In the genomic region with DNA sequence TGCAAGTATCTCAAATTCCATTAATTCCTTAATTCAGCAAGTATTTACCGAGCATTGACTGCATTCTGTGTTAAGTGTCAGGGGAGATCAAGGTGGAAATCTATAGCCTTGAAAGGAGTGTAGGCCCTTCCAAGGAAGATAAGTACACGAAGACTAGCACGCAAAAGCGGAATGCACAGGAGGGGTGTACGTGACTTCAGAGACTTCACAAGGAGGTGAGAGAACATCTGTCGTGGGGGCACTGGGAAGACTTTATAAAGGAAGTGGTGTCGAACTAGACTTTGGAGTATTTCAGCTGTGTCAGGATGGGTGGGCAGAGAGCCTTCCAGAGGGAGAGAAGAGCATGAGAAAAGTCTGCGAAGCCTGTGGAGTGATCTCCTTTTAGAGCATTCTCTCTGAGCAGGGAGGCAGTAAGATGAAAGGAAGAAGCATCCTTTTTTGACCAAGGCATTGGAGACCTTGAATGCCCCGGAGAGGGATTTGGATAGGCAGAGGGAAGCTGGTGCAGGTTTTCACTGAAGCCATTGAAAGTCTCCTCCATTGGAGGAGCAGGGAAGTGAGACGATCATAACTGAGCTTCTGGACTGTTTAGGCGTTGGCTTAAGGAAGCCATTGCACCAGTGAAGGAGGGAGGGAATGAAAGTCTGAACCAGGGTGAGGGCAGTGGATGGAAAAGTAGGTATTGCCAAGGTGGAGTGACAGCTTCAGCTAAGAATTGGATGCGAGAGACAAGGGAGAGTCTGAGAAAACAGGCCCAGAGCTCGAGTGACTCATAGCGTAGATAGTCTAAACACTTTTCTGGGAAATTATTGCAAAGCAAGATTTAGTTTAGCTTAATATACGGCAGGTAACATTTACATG, we compare ENCODE assay signal across 1 cellular context.
TF ChIP-seq lines count a peak whose summit lies in the region.

No MANE protein-coding gene starts in this region.

TF ChIP-seq in HepG2, 621 proteins besides CTCF, POLR2A, EP300 and RAD21 (continued from another document and continues in another):
- TF ChIP-seq, protein P1, sequence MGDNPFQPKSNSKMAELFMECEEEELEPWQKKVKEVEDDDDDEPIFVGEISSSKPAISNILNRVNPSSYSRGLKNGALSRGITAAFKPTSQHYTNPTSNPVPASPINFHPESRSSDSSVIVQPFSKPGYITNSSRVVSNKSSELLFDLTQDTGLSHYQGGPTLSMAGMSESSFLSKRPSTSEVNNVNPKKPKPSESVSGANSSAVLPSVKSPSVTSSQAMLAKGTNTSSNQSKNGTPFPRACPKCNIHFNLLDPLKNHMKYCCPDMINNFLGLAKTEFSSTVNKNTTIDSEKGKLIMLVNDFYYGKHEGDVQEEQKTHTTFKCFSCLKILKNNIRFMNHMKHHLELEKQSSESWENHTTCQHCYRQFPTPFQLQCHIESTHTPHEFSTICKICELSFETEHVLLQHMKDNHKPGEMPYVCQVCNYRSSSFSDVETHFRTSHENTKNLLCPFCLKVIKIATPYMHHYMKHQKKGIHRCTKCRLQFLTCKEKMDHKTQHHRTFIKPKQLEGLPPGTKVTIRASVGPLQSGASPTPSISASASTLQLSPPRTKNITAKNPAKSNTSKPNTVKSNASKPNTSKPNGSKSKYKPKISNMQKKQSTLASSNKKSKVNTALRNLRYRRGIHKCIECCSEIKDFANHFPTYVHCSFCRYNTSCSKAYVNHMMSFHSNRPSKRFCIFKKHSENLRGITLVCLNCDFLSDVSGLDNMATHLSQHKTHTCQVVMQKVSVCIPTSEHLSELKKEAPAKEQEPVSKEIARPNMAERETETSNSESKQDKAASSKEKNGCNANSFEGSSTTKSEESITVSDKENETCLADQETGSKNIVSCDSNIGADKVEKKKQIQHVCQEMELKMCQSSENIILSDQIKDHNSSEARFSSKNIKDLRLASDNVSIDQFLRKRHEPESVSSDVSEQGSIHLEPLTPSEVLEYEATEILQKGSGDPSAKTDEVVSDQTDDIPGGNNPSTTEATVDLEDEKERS (CRISPR knock-in tag; IDR thresholded peaks at IDR 0.05) = 0 out of 2 replicates have a peak, but pooled peaks have one; percentile 39
- no peak for TF ChIP-seq MAFK (conservative IDR thresholded peaks at IDR 0.05 in 1 of 2, IDR thresholded peaks at IDR 0.05 in 1 of 2; ENCODE audit: low read length in 2 of 2)
- TF ChIP-seq SOX6 (IDR thresholded peaks at IDR 0.05) = no peak
- no peak for TF ChIP-seq SOX6 (CRISPR knock-in tag; IDR thresholded peaks at IDR 0.05)
- TF ChIP-seq ZNF556 (CRISPR knock-in tag; IDR thresholded peaks at IDR 0.05; ENCODE audit: borderline replicate concordance) = no peak
- TF ChIP-seq KLF15 (CRISPR knock-in tag; IDR thresholded peaks at IDR 0.05; ENCODE audit: borderline replicate concordance) = no peak
- TF ChIP-seq MBNL3 (CRISPR knock-in tag; conservative IDR thresholded peaks at IDR 0.05) = no peak
- TF ChIP-seq ZNF354B (CRISPR knock-in tag; IDR thresholded peaks at IDR 0.05) = peak; percentile 80; the same call in 1 of the 2 replicates
- TF ChIP-seq ZNF431 (CRISPR knock-in tag; IDR thresholded peaks at IDR 0.05; ENCODE audit: borderline replicate concordance, low read depth) = no peak
- no peak for TF ChIP-seq ZZZ3 (CRISPR knock-in tag; IDR thresholded peaks at IDR 0.05; ENCODE audit: borderline replicate concordance)
- no peak for TF ChIP-seq TOE1 (CRISPR knock-in tag; IDR thresholded peaks at IDR 0.05)
- no peak for TF ChIP-seq EZH2 (conservative IDR thresholded peaks at IDR 0.05; ENCODE audit: low read depth, low read length)
- TF ChIP-seq, protein P2, sequence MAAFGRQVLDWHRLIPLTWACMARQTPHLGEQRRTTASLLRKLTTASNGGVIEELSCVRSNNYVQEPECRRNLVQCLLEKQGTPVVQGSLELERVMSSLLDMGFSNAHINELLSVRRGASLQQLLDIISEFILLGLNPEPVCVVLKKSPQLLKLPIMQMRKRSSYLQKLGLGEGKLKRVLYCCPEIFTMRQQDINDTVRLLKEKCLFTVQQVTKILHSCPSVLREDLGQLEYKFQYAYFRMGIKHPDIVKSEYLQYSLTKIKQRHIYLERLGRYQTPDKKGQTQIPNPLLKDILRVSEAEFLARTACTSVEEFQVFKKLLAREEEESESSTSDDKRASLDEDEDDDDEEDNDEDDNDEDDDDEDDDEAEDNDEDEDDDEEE (CRISPR knock-in tag; IDR thresholded peaks at IDR 0.05) = no peak
- no peak for TF ChIP-seq MTF1 (CRISPR knock-in tag; IDR thresholded peaks at IDR 0.05)
- no peak for TF ChIP-seq SALL2 (CRISPR knock-in tag; IDR thresholded peaks at IDR 0.05)
- TF ChIP-seq, protein P3, sequence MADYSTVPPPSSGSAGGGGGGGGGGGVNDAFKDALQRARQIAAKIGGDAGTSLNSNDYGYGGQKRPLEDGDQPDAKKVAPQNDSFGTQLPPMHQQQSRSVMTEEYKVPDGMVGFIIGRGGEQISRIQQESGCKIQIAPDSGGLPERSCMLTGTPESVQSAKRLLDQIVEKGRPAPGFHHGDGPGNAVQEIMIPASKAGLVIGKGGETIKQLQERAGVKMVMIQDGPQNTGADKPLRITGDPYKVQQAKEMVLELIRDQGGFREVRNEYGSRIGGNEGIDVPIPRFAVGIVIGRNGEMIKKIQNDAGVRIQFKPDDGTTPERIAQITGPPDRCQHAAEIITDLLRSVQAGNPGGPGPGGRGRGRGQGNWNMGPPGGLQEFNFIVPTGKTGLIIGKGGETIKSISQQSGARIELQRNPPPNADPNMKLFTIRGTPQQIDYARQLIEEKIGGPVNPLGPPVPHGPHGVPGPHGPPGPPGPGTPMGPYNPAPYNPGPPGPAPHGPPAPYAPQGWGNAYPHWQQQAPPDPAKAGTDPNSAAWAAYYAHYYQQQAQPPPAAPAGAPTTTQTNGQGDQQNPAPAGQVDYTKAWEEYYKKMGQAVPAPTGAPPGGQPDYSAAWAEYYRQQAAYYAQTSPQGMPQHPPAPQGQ (CRISPR knock-in tag; IDR thresholded peaks at IDR 0.05; ENCODE audit: borderline replicate concordance) = no peak
- no peak for TF ChIP-seq ZNF274 (CRISPR knock-in tag; IDR thresholded peaks at IDR 0.05)
- no peak for TF ChIP-seq ZFP1 (CRISPR knock-in tag; IDR thresholded peaks at IDR 0.05)
- TF ChIP-seq, protein P4, sequence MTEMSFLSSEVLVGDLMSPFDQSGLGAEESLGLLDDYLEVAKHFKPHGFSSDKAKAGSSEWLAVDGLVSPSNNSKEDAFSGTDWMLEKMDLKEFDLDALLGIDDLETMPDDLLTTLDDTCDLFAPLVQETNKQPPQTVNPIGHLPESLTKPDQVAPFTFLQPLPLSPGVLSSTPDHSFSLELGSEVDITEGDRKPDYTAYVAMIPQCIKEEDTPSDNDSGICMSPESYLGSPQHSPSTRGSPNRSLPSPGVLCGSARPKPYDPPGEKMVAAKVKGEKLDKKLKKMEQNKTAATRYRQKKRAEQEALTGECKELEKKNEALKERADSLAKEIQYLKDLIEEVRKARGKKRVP (CRISPR knock-in tag; IDR thresholded peaks at IDR 0.05) = no peak
- TF ChIP-seq SAFB2 (CRISPR knock-in tag; IDR thresholded peaks at IDR 0.05; ENCODE audit: borderline replicate concordance, low read depth) = no peak
- TF ChIP-seq ZNF652 (CRISPR knock-in tag; IDR thresholded peaks at IDR 0.05; ENCODE audit: borderline replicate concordance, low read depth) = no peak
- TF ChIP-seq ZFP62 (CRISPR knock-in tag; IDR thresholded peaks at IDR 0.05) = no peak
- no peak for TF ChIP-seq ZNF33A (CRISPR knock-in tag; IDR thresholded peaks at IDR 0.05; ENCODE audit: borderline replicate concordance)
- TF ChIP-seq SMYD3 (CRISPR knock-in tag; IDR thresholded peaks at IDR 0.05) = no peak
- TF ChIP-seq ZNF598 (CRISPR knock-in tag; IDR thresholded peaks at IDR 0.05; ENCODE audit: borderline replicate concordance) = no peak
- no peak for TF ChIP-seq CBFB (CRISPR knock-in tag; IDR thresholded peaks at IDR 0.05)
- no peak for TF ChIP-seq DPF2 (CRISPR knock-in tag; IDR thresholded peaks at IDR 0.05; ENCODE audit: borderline replicate concordance, low read depth)
- TF ChIP-seq TGIF2 (CRISPR knock-in tag; IDR thresholded peaks at IDR 0.05) = 0 out of 2 replicates have a peak, but pooled peaks have one; percentile 26
- TF ChIP-seq, protein P5, sequence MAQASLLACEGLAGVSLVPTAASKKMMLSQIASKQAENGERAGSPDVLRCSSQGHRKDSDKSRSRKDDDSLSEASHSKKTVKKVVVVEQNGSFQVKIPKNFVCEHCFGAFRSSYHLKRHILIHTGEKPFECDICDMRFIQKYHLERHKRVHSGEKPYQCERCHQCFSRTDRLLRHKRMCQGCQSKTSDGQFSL (CRISPR knock-in tag; IDR thresholded peaks at IDR 0.05) = no peak
- no peak for TF ChIP-seq RFXAP (CRISPR knock-in tag; IDR thresholded peaks at IDR 0.05; ENCODE audit: borderline replicate concordance)
- TF ChIP-seq, protein P6, sequence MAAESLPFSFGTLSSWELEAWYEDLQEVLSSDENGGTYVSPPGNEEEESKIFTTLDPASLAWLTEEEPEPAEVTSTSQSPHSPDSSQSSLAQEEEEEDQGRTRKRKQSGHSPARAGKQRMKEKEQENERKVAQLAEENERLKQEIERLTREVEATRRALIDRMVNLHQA (CRISPR knock-in tag; IDR thresholded peaks at IDR 0.05) = no peak
- TF ChIP-seq WIZ (CRISPR knock-in tag; IDR thresholded peaks at IDR 0.05) = no peak
- TF ChIP-seq, protein P7, sequence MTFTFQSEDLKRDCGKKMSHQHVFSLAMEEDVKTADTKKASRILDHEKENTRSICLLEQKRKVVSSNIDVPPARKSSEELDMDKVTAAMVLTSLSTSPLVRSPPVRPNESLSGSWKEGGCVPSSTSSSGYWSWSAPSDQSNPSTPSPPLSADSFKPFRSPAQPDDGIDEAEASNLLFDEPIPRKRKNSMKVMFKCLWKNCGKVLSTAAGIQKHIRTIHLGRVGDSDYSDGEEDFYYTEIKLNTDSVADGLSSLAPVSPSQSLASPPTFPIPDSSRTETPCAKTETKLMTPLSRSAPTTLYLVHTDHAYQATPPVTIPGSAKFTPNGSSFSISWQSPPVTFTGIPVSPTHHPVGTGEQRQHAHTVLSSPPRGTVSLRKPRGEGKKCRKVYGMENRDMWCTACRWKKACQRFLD (CRISPR knock-in tag; IDR thresholded peaks at IDR 0.05; ENCODE audit: borderline replicate concordance) = no peak
- TF ChIP-seq ZFY (CRISPR knock-in tag; IDR thresholded peaks at IDR 0.05) = no peak
- TF ChIP-seq ZNF547 (CRISPR knock-in tag; IDR thresholded peaks at IDR 0.05) = no peak
- TF ChIP-seq, protein P8, sequence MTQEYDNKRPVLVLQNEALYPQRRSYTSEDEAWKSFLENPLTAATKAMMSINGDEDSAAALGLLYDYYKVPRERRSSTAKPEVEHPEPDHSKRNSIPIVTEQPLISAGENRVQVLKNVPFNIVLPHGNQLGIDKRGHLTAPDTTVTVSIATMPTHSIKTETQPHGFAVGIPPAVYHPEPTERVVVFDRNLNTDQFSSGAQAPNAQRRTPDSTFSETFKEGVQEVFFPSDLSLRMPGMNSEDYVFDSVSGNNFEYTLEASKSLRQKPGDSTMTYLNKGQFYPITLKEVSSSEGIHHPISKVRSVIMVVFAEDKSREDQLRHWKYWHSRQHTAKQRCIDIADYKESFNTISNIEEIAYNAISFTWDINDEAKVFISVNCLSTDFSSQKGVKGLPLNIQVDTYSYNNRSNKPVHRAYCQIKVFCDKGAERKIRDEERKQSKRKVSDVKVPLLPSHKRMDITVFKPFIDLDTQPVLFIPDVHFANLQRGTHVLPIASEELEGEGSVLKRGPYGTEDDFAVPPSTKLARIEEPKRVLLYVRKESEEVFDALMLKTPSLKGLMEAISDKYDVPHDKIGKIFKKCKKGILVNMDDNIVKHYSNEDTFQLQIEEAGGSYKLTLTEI (CRISPR knock-in tag; conservative IDR thresholded peaks at IDR 0.05) = no peak
- no peak for TF ChIP-seq MAFF (IDR thresholded peaks at IDR 0.05; ENCODE audit: low read depth, low read length)
- TF ChIP-seq TBX3 (IDR thresholded peaks at IDR 0.05; ENCODE audit: borderline replicate concordance) = no peak
- TF ChIP-seq ZNF558 (CRISPR knock-in tag; IDR thresholded peaks at IDR 0.05; ENCODE audit: borderline replicate concordance) = no peak
- no peak for TF ChIP-seq ZBTB1 (CRISPR knock-in tag; IDR thresholded peaks at IDR 0.05; ENCODE audit: borderline replicate concordance)
- 0 out of 2 replicates have a peak, but pooled peaks have one; percentile 37 for TF ChIP-seq ETV5 (CRISPR knock-in tag; IDR thresholded peaks at IDR 0.05; ENCODE audit: borderline replicate concordance)
- TF ChIP-seq ZNF792 (CRISPR knock-in tag; IDR thresholded peaks at IDR 0.05) = 0 out of 2 replicates have a peak, but pooled peaks have one; percentile 44
- TF ChIP-seq ELF4 (CRISPR knock-in tag; IDR thresholded peaks at IDR 0.05; ENCODE audit: borderline replicate concordance) = no peak
- TF ChIP-seq SRSF1 (optimal IDR thresholded peaks at IDR 0.05; ENCODE audit: low read depth, low read length) = no peak
- no peak for TF ChIP-seq CBX1 (IDR thresholded peaks at IDR 0.05; ENCODE audit: low read depth)
- TF ChIP-seq, protein P9, sequence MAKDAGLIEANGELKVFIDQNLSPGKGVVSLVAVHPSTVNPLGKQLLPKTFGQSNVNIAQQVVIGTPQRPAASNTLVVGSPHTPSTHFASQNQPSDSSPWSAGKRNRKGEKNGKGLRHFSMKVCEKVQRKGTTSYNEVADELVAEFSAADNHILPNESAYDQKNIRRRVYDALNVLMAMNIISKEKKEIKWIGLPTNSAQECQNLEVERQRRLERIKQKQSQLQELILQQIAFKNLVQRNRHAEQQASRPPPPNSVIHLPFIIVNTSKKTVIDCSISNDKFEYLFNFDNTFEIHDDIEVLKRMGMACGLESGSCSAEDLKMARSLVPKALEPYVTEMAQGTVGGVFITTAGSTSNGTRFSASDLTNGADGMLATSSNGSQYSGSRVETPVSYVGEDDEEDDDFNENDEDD (CRISPR knock-in tag; IDR thresholded peaks at IDR 0.05; ENCODE audit: borderline replicate concordance) = 0 out of 2 replicates have a peak, but pooled peaks have one; percentile 16
- TF ChIP-seq, protein P10, sequence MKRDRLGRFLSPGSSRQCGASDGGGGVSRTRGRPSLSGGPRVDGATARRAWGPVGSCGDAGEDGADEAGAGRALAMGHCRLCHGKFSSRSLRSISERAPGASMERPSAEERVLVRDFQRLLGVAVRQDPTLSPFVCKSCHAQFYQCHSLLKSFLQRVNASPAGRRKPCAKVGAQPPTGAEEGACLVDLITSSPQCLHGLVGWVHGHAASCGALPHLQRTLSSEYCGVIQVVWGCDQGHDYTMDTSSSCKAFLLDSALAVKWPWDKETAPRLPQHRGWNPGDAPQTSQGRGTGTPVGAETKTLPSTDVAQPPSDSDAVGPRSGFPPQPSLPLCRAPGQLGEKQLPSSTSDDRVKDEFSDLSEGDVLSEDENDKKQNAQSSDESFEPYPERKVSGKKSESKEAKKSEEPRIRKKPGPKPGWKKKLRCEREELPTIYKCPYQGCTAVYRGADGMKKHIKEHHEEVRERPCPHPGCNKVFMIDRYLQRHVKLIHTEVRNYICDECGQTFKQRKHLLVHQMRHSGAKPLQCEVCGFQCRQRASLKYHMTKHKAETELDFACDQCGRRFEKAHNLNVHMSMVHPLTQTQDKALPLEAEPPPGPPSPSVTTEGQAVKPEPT (CRISPR knock-in tag; IDR thresholded peaks at IDR 0.05; ENCODE audit: low read depth) = no peak
- no peak for TF ChIP-seq ATRX (CRISPR knock-in tag; IDR thresholded peaks at IDR 0.05; ENCODE audit: borderline replicate concordance)
- TF ChIP-seq ZNF264 (CRISPR knock-in tag; IDR thresholded peaks at IDR 0.05) = no peak
- TF ChIP-seq ZNF530 (CRISPR knock-in tag; IDR thresholded peaks at IDR 0.05; ENCODE audit: low read depth) = no peak
- no peak for TF ChIP-seq ZNF225 (CRISPR knock-in tag; IDR thresholded peaks at IDR 0.05)
- no peak for TF ChIP-seq FOXA3 (CRISPR knock-in tag; IDR thresholded peaks at IDR 0.05)
- no peak for TF ChIP-seq TMF1 (CRISPR knock-in tag; IDR thresholded peaks at IDR 0.05; ENCODE audit: low read depth)
